26 cellular contexts compared by ENCODE assay signal in the genomic region with DNA sequence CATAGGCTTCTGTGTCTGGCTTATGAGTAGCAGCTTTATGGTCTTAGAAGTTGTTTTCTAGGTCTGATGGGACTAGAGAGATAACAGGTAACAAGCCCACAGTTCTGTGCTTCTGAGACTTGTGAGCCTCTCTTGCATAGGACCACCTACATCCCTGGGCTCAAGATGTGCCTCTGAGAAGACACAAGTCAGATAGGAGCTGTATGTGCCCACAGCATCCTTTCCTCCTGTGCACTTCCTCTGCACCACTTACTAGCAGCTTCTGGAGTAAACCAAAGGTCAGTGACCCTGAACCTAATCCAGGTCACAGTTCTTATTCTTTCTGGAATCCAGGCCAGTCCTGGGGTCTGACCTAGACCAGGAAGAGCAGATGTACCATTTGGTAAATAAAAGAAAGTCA.
"Had no signal": no experiment of that assay in that cellular context is flagged by ENCODE, and none has a peak within 500 bp of the region (broad histone marks: within the 10 kb centered on the region; RNA-seq: fewer than 3 reads in every experiment).

No MANE protein-coding gene starts in this region.

- DNase-seq: dermis blood vessel endothelial cell; effector memory CD4-positive, alpha-beta T cell; erythroblast; kidney; mesenchymal stem cell; mucosa of descending colon; naive B cell; right cardiac atrium; sigmoid colon; stimulated activated CD4-positive, alpha-beta T cell treated with anti-CD3 and anti-CD28 coated beads, Interleukin-2, amount 100 ng/mL, for 24 hours; stimulated activated CD4-positive, alpha-beta T cell treated with anti-CD3 and anti-CD28 coated beads, Interleukin-4, amount 100 ng/mL, for 24 hours; stimulated activated naive CD4-positive, alpha-beta T cell treated with Interleukin-2 at 50 U/mL for 16 hours; stomach; thyroid gland; trophoblast cell had no signal

- H3K27ac ChIP-seq: coronary artery, parathyroid adenoma, prostate gland, sigmoid colon, stomach, thyroid gland, vagina had no signal

- H3K9me3 ChIP-seq: prostate gland, sigmoid colon, stomach, thyroid gland, vagina had no signal

- H3K4me3 ChIP-seq: coronary artery, mucosa of descending colon, prostate gland, sigmoid colon, stomach, thyroid gland, vagina had no signal

- FAIRE-seq: endometrium, frontal cortex, kidney had no signal

- H3K9ac ChIP-seq: parathyroid adenoma had no signal

- H3K27ac Mint-ChIP-seq: mesothelial cell of epicardium; natural killer cell treated with Interleukin-12 subunit alpha and Interleukin-12 subunit beta and Interleukin-15 and Interleukin-18, amount 100 ng/mL, for 72 hours; stimulated activated effector memory CD8-positive, alpha-beta T cell treated with anti-CD3 and anti-CD28 coated beads, Interleukin-12 subunit alpha, Interleukin-12 subunit beta, amount 100 ng/mL, for 72 hours had no signal

- H2AFZ ChIP-seq: parathyroid adenoma had no signal

- H3K36me3 ChIP-seq: prostate gland, sigmoid colon, thyroid gland, vagina had no signal

- H3K4me3 Mint-ChIP-seq: mesothelial cell of epicardium; natural killer cell treated with Interleukin-12 subunit alpha and Interleukin-12 subunit beta and Interleukin-15 and Interleukin-18, amount 100 ng/mL, for 72 hours; neural crest cell; stimulated activated effector memory CD8-positive, alpha-beta T cell treated with anti-CD3 and anti-CD28 coated beads, Interleukin-12 subunit alpha, Interleukin-12 subunit beta, amount 100 ng/mL, for 72 hours had no signal

- H3K4me1 Mint-ChIP-seq: mesothelial cell of epicardium had no signal

- H3K4me1 ChIP-seq: parathyroid adenoma, prostate gland, thyroid gland, vagina had no signal

- ATAC-seq: left lobe of liver; mucosa of descending colon; natural killer cell treated with Interleukin-12 subunit alpha and Interleukin-12 subunit beta and Interleukin-15 and Interleukin-18, amount 100 ng/mL, for 72 hours; right cardiac atrium; stimulated activated effector memory CD8-positive, alpha-beta T cell treated with anti-CD3 and anti-CD28 coated beads, Interleukin-12 subunit alpha, Interleukin-12 subunit beta, amount 100 ng/mL, for 72 hours had no signal

- H3K27me3 Mint-ChIP-seq: naive B cell; natural killer cell treated with Interleukin-12 subunit alpha and Interleukin-12 subunit beta and Interleukin-15 and Interleukin-18, amount 100 ng/mL, for 72 hours had no signal

- H3K27me3 ChIP-seq: sigmoid colon, stomach, thyroid gland, vagina had no signal
